In genomic region chr3:77091809-77092208, GRCh38 we compare ENCODE assay signal across 9 cellular contexts. TPM values are rescaled to one million over a fixed set of nuclear protein-coding genes. Genes with fewer than 3 reads are reported as not detected.
"Had no signal": no experiment of that assay in that cellular context is flagged by ENCODE, and none has a peak within 500 bp of the region (broad histone marks: within the 10 kb centered on the region; RNA-seq: fewer than 3 reads in every experiment).

No MANE protein-coding gene starts in this region.

- ATAC-seq: HepG2, K562 had no signal

- H3K4me2 ChIP-seq: KMS-11 had no signal

- DNase-seq: IMR-90, KBM-7, KG1 had no signal

- H3K4me3 ChIP-seq: K562 had no signal

- H3K27ac ChIP-seq: HL-60, KMS-11 had no signal

- FAIRE-seq: HepG2, HTR-8/SVneo, K562 had no signal

RNA-seq across cellular contexts. Expression of gene ROBO2, which starts 51.9 kb away (rescaled TPM):
- polyA plus RNA-seq: HepG2, IgD-negative memory B cell had no signal
